18 cellular contexts compared by ENCODE assay signal in the genomic region with DNA sequence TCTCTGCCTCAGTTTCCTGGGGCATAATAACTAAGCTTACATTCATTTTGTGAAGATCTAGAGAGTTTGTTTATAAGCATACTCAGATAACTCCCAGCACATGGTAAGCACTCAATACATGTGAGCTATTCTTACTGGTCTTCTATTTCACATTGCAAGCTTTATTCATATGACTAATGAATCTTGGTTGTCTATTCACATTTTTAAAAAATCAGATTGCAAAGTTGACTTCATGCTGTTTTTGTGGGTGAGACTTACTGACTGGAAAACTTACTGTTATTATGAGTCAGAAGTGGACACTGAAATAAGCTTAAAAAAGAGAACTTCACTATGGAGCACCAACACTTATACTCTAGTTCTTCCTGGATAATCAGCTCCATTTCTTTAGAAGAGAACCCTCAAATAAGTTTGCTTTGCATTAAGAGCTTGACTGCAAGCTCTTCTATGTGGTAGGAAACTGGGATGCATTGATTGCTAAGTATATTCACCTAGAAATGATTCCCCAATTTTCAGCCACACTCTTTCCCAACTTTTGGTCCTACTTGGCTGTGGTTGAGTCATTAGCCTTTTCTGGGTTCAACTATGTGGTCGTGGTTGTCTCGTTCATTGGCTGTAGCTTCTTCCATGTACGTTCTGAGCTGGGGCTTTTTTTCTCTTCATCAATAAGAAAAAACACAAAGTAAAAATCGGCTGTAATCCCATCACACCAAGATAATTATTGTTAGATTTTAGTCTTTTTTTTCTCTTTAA. TPM values are rescaled to one million over a fixed set of nuclear protein-coding genes. Genes with fewer than 3 reads are reported as not detected.
A peak's percentile ranks its signal among the peaks of the same experiment; 100 is the strongest.
DNase-seq lines count a peak whose midpoint lies in the region; FAIRE-seq and TF ChIP-seq lines count a peak whose summit lies in the region.
"Had no signal": no experiment of that assay in that cellular context is flagged by ENCODE, and none has a peak within 500 bp of the region (broad histone marks: within the 10 kb centered on the region; RNA-seq: fewer than 3 reads in every experiment).

No MANE protein-coding gene starts in this region.

- FAIRE-seq in kidney (lab: Jason Lieb, UNC) = no peak
- FAIRE-seq: HepG2 had no signal

- no peaks in the 10 kb centered on the region for H3K27me3 Mint-ChIP-seq in MCF 10A (ENCODE audit: insufficient read depth, unreplicated experiment)

- H3K27me3 ChIP-seq in breast epithelium (no peaks in the 10 kb centered on the region), adipocyte (replicated peaks; ENCODE audit: control insufficient read depth, insufficient read depth, low read length) (no peaks in the 10 kb centered on the region), colonic mucosa (no peaks in the 10 kb centered on the region)
- H3K27me3 ChIP-seq: upper lobe of left lung had no signal

- no TSS peak for BruUV-seq in MCF 10A (replicated peaks; lab: Mats Ljungman, UMichigan)

- H3K4me1 ChIP-seq in breast epithelium (no peaks in the 10 kb centered on the region), adipocyte (ENCODE audit: control insufficient read depth, insufficient read depth, low read length) (peaks cover 20% of the 10 kb centered on the region), kidney (ENCODE audit: control insufficient read depth in 1 of 2, insufficient read depth in 1 of 2, low read depth in 1 of 2, low read length in 2 of 2) (no peaks in the 10 kb centered on the region), colonic mucosa (no peaks in the 10 kb centered on the region)
- H3K4me1 ChIP-seq: upper lobe of left lung had no signal

- H3K27ac ChIP-seq in breast epithelium (no peak overlapping the region), kidney (ENCODE audit: low read depth in 2 of 2, low read length in 2 of 2) (no peak overlapping the region), colonic mucosa (no peak overlapping the region)
- H3K27ac ChIP-seq: upper lobe of left lung had no signal

- no peak for TF ChIP-seq POLR2A in breast epithelium (IDR thresholded peaks at IDR 0.05)

- H3K27ac Mint-ChIP-seq in MCF 10A (ENCODE audit: low read depth, unreplicated experiment) = no peak overlapping the region
- H3K27ac Mint-ChIP-seq: activated CD4-positive, alpha-beta memory T cell treated with anti-CD3 and anti-CD28 coated beads, Interleukin-2, amount 10 ng/mL, durations not matched to agents 7 days and 5 days; activated T-helper 2 cell treated with anti-CD3 and anti-CD28 coated beads, Interferon-gamma antibody, Interleukin-2, Interleukin-4, amounts not matched to agents 10 μg/mL and 5 μg/mL and 100 μg/mL, durations not matched to agents 14 hours and 24 hours and 36 hours; brain; endodermal cell had no signal

- CTCF ChIA-PET in MCF 10A (lab: Yijun Ruan, JAX) = interaction anchor here (0.6 to 1.3 kb wide), 6 partner anchors 13 to 1738 kb away, joined by 3 to 4 read pairs (median 3); no protein-coding TSS in a partner anchor

- H3K36me3 ChIP-seq in breast epithelium (no peaks in the 10 kb centered on the region), adipocyte (ENCODE audit: control insufficient read depth, insufficient read depth, low read length, severe bottlenecking) (no peaks in the 10 kb centered on the region), kidney (ENCODE audit: control insufficient read depth in 1 of 2, insufficient read depth in 2 of 2, low read length in 2 of 2) (no peaks in the 10 kb centered on the region), colonic mucosa (no peaks in the 10 kb centered on the region)
- H3K36me3 ChIP-seq: upper lobe of left lung had no signal

- H3K4me3 ChIP-seq in breast epithelium = no peak overlapping the region
- peak overlapping the region; percentile 39 for H3K4me3 ChIP-seq in adipocyte (ENCODE audit: low read length)
- no peak overlapping the region for H3K4me3 ChIP-seq in kidney (ENCODE audit: low read length in 2 of 2)
- H3K4me3 ChIP-seq in colonic mucosa = no peak overlapping the region
- H3K4me3 ChIP-seq: upper lobe of left lung had no signal

- intact Hi-C loops in MCF 10A (cut with micrococcal nuclease) = no loop called here
- intact Hi-C loops in breast epithelium (cut with DNase I; ENCODE audit: low total_unique reads) = no loop called here
- intact Hi-C loops in kidney (cut with DNase I) = no loop called here
- intact Hi-C loops in colonic mucosa (cut with DNase I) = no loop called here

- no peak overlapping the region for H3K4me3 Mint-ChIP-seq in MCF 10A (ENCODE audit: unreplicated experiment)
- H3K4me3 Mint-ChIP-seq: activated CD4-positive, alpha-beta memory T cell treated with anti-CD3 and anti-CD28 coated beads, Interleukin-2, amount 10 ng/mL, durations not matched to agents 7 days and 5 days; brain; endodermal cell had no signal

- no peak for TF ChIP-seq CTCF in MCF 10A (IDR thresholded peaks at IDR 0.05; ENCODE audit: unreplicated experiment)
- TF ChIP-seq CTCF in breast epithelium (IDR thresholded peaks at IDR 0.05) = no peak
- TF ChIP-seq CTCF in kidney (IDR thresholded peaks at IDR 0.05; ENCODE audit: borderline replicate concordance, extremely low read depth, insufficient read depth) = no peak
- TF ChIP-seq CTCF in colonic mucosa (IDR thresholded peaks at IDR 0.05) = no peak

- DNase-seq in MCF 10A (ENCODE audit: unreplicated experiment) (peak; percentile 13), breast epithelium (ENCODE audit: low spot score in 2 of 2) (no peak), adipocyte (ENCODE audit: low read depth) (peak; percentile 45), glomerular visceral epithelial cell (ENCODE audit: extremely low spot score) (peak; percentile 11), kidney (no peak), colonic mucosa (no peak)
- no peak for DNase-seq in stimulated activated CD4-positive, alpha-beta T cell treated with anti-CD3 and anti-CD28 coated beads, Interleukin-2, amount 100 ng/mL, for 48 hours
- DNase-seq in stimulated activated naive CD4-positive, alpha-beta T cell (lab: John Stamatoyannopoulos, UW) = no peak
- DNase-seq: ACHN; activated CD4-positive, alpha-beta memory T cell treated with anti-CD3 and anti-CD28 coated beads, Interleukin-2, amount 10 ng/mL, durations not matched to agents 7 days and 5 days; endodermal cell; left cardiac atrium; NCI-H146; NCI-H446 treated with DMSO at 0.1 percent for 48 hours; upper lobe of left lung had no signal

- H3K9ac ChIP-seq in adipocyte (ENCODE audit: low read length) (peak overlapping the region; percentile 54), kidney (ENCODE audit: low read length in 2 of 2) (no peak overlapping the region), colonic mucosa (ENCODE audit: low read depth in 2 of 2, low read length in 2 of 2) (no peak overlapping the region)

- H3K9me3 ChIP-seq in breast epithelium = no peaks in the 10 kb centered on the region
- no peaks in the 10 kb centered on the region for H3K9me3 ChIP-seq in adipocyte (ENCODE audit: control insufficient read depth, low read length)
- H3K9me3 ChIP-seq in kidney (ENCODE audit: control insufficient read depth in 1 of 2, low read length in 2 of 2) = no peaks in the 10 kb centered on the region
- no peaks in the 10 kb centered on the region for H3K9me3 ChIP-seq in colonic mucosa
- H3K9me3 ChIP-seq: upper lobe of left lung had no signal

- POLR2A ChIA-PET in MCF 10A (lab: Yijun Ruan, JAX) = interaction anchor here (0.6 to 1.8 kb wide), 4 partner anchors 11 to 315 kb away, joined by 3 to 7 read pairs (median 4); no protein-coding TSS in a partner anchor

- H3K4me1 Mint-ChIP-seq in MCF 10A (ENCODE audit: insufficient read depth, unreplicated experiment) = peaks cover 6% of the 10 kb centered on the region
- H3K4me1 Mint-ChIP-seq: activated CD4-positive, alpha-beta memory T cell treated with anti-CD3 and anti-CD28 coated beads, Interleukin-2, amount 10 ng/mL, durations not matched to agents 7 days and 5 days; brain; endodermal cell had no signal

- H3K9me3 Mint-ChIP-seq in MCF 10A (ENCODE audit: unreplicated experiment) = no peaks in the 10 kb centered on the region
- H3K9me3 Mint-ChIP-seq: activated CD4-positive, alpha-beta memory T cell treated with anti-CD3 and anti-CD28 coated beads, Interleukin-2, amount 10 ng/mL, durations not matched to agents 7 days and 5 days; activated T-helper 2 cell treated with anti-CD3 and anti-CD28 coated beads, Interferon-gamma antibody, Interleukin-2, Interleukin-4, amounts not matched to agents 10 μg/mL and 5 μg/mL and 100 μg/mL, durations not matched to agents 14 hours and 24 hours and 36 hours had no signal

- no peaks in the 10 kb centered on the region for H3K36me3 Mint-ChIP-seq in MCF 10A (ENCODE audit: insufficient read depth, unreplicated experiment)
- H3K36me3 Mint-ChIP-seq: brain had no signal

RNA-seq across cellular contexts. Expression of a gene that starts 29.5 kb away (rescaled TPM):
- total RNA-seq in MCF 10A (2022) = 65.4 and 66.8 TPM in 2 replicates
- 10 to 100 TPM; 81.3 to 96.2 (median 92.1) TPM for total RNA-seq in breast epithelium
- 94.8 TPM for total RNA-seq in kidney
- 25.6 TPM for polyA plus RNA-seq in kidney (ENCODE audit: insufficient read depth, low read depth, low replicate concordance)
- 10 to 100 TPM in 1 of 2 donors, 1 to 10 TPM in 1; 6.3 to 21.1 TPM for total RNA-seq in colonic mucosa

Comparison
In these comparisons a context has a peak if more than half of its experiments do, and no peak if none do; other contexts are left out.
1. DNase-seq: peak in MCF 10A (single experiment), adipocyte (single experiment) and glomerular visceral epithelial cell (single experiment); none in breast epithelium (0 of 2), kidney (single experiment), colonic mucosa (single experiment), stimulated activated CD4-positive, alpha-beta T cell treated with anti-CD3 and anti-CD28 coated beads, Interleukin-2, amount 100 ng/mL, for 48 hours (0 of 2) and stimulated activated naive CD4-positive, alpha-beta T cell (0 of 6).